2 cellular contexts compared by ENCODE assay signal in the genomic region with DNA sequence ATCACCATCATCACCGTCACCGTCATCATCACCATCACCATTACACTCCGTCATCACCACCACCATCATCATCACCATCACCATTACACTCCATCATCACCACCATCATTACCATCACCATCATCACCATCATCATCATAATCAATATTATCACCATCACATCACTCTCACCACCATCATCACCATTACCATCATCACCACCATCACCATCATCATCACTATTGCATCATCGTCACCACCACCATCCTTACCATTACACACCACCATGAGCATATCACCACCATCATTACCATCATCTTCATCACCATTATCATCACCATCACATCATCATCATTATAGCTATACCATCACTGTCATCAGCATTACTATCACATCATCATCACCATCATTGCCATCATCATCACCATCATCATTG.
TF ChIP-seq lines count a peak whose summit lies in the region.

No MANE protein-coding gene starts in this region.

TF ChIP-seq in IMR-90, 13 proteins besides CTCF, POLR2A, EP300 and RAD21:
- no peak for TF ChIP-seq BHLHE40 (IDR thresholded peaks at IDR 0.05; ENCODE audit: low read depth, low read length)
- peak; percentile 79 for TF ChIP-seq CEBPB (IDR thresholded peaks at IDR 0.05; ENCODE audit: low read depth, low read length)

TF ChIP-seq in H1, 55 proteins besides CTCF, POLR2A, EP300 and RAD21:
- TF ChIP-seq YY1 (IDR thresholded peaks at IDR 0.05; ENCODE audit: low read depth, low read length) (no peak), EGR1 (IDR thresholded peaks at IDR 0.05; ENCODE audit: borderline replicate concordance, low read depth, low read length) (no peak), NRF1 (IDR thresholded peaks at IDR 0.05; ENCODE audit: low read depth, low read length) (no peak), KDM5A (IDR thresholded peaks at IDR 0.05; ENCODE audit: low read length) (no peak), CREB1 (IDR thresholded peaks at IDR 0.05) (no peak), HDAC6 (IDR thresholded peaks at IDR 0.05; ENCODE audit: low read depth, low read length) (no peak), SUZ12 (IDR thresholded peaks at IDR 0.05; ENCODE audit: low read length) (no peak), JUN (IDR thresholded peaks at IDR 0.05; ENCODE audit: low read depth, low read length) (no peak)
- TF ChIP-seq, protein P1, sequence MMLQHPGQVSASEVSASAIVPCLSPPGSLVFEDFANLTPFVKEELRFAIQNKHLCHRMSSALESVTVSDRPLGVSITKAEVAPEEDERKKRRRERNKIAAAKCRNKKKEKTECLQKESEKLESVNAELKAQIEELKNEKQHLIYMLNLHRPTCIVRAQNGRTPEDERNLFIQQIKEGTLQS (IDR thresholded peaks at IDR 0.05; ENCODE audit: insufficient read depth, low read depth, low read length) = no peak
TF ChIP-seq in H1: peak in this region for 0.
